Comparison of ENCODE assay signal across 16 cellular contexts in the genomic region with DNA sequence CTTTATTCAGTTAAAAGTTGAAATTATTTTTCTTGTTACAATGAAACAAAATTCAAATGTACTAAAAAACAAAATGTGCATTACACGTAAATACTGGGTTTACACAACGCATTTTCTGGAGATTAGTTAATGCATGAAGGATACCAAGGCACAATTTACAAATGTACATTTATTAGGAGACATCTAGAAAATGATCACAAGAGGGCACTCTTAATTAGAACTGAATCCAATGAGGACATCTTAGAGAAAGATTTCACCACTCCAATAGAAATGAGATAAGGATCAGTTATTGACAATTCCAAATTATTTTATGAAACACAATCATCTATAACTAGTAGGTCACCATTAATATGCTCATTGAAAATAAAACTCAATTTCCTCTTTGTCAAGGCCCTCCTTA. TPM values are rescaled to one million over a fixed set of nuclear protein-coding genes. Genes with fewer than 3 reads are reported as not detected.
DNase-seq lines count a peak whose midpoint lies in the region; ATAC-seq and TF ChIP-seq lines count a peak whose summit lies in the region.
"Had no signal": no experiment of that assay in that cellular context is flagged by ENCODE, and none has a peak within 500 bp of the region (broad histone marks: within the 10 kb centered on the region; RNA-seq: fewer than 3 reads in every experiment).

No MANE protein-coding gene starts in this region.

- no peaks in the 10 kb centered on the region for H3K9me3 Mint-ChIP-seq in osteocyte (ENCODE audit: unreplicated experiment)

- H3K27ac ChIP-seq in lower lobe of right lung: no peak overlapping the region
- H3K27ac ChIP-seq: SK-N-MC, upper lobe of right lung had no signal

- ATAC-seq in lower lobe of right lung: no peak
- ATAC-seq: natural killer cell, upper lobe of right lung had no signal

- TF ChIP-seq CTCF in osteocyte (IDR thresholded peaks at IDR 0.05) (peak; percentile 66), lower lobe of right lung (IDR thresholded peaks at IDR 0.05) (no peak)

- H3K4me1 ChIP-seq in lower lobe of right lung: no peaks in the 10 kb centered on the region
- H3K4me1 ChIP-seq: upper lobe of right lung had no signal

- H3K9me3 ChIP-seq in lower lobe of right lung: no peaks in the 10 kb centered on the region
- H3K9me3 ChIP-seq: upper lobe of right lung had no signal

- H3K36me3 ChIP-seq in lower lobe of right lung: no peaks in the 10 kb centered on the region
- H3K36me3 ChIP-seq: upper lobe of right lung had no signal

- no peak overlapping the region for H3K4me3 Mint-ChIP-seq in osteocyte (ENCODE audit: unreplicated experiment)
- H3K4me3 Mint-ChIP-seq: natural killer cell had no signal

- no peaks in the 10 kb centered on the region for H3K27me3 ChIP-seq in lower lobe of right lung (ENCODE audit: low read depth)
- H3K27me3 ChIP-seq: upper lobe of right lung had no signal

- H3K27me3 Mint-ChIP-seq in osteocyte (ENCODE audit: unreplicated experiment): no peaks in the 10 kb centered on the region

- intact Hi-C loops in lower lobe of right lung (cut with DNase I): no loop called here

- peaks cover 4% of the 10 kb centered on the region for H3K4me1 Mint-ChIP-seq in osteocyte (ENCODE audit: unreplicated experiment)
- H3K4me1 Mint-ChIP-seq: natural killer cell had no signal

- DNase-seq in SIG-M5 treated with dmso at 0.1 percent for 504 hours (lab: John Stamatoyannopoulos, UW; ENCODE audit: unreplicated experiment) (peak; percentile 13), SIG-M5 (lab: John Stamatoyannopoulos, UW) (no peak), NCI-H1694 (lab: John Stamatoyannopoulos, UW) (peak; percentile 18), SW480 (ENCODE audit: low spot score) (peak; percentile 14), osteocyte (ENCODE audit: extremely low spot score, unreplicated experiment) (no peak), amygdala (lab: John Stamatoyannopoulos, UW) (no peak), kidney glomerular epithelial cell (lab: John Stamatoyannopoulos, UW) (no peak), lower lobe of right lung (no peak)
- DNase-seq: activated CD4-positive, alpha-beta T cell treated with anti-CD3 and anti-CD28 coated beads for 1 hour; GDM1; natural killer cell; NCI-H1930; upper lobe of right lung had no signal

- H3K4me3 ChIP-seq in lower lobe of right lung: no peak overlapping the region
- H3K4me3 ChIP-seq: SK-N-MC, upper lobe of right lung had no signal

- H3K36me3 Mint-ChIP-seq in osteocyte (ENCODE audit: unreplicated experiment): no peaks in the 10 kb centered on the region
- H3K36me3 Mint-ChIP-seq: natural killer cell had no signal

- H3K27ac Mint-ChIP-seq in osteocyte (ENCODE audit: unreplicated experiment): no peak overlapping the region
- H3K27ac Mint-ChIP-seq: activated T-helper 2 cell treated with anti-CD3 and anti-CD28 coated beads, Interferon-gamma antibody, Interleukin-2, Interleukin-4, amounts not matched to agents 10 μg/mL and 5 μg/mL and 100 μg/mL, durations not matched to agents 14 hours and 24 hours and 36 hours; natural killer cell had no signal

RNA-seq across cellular contexts. Expression of a gene that starts 36.6 kb away (rescaled TPM):
- total RNA-seq in osteocyte: not detected in 2 replicates
- 0.38 TPM for total RNA-seq in lower lobe of right lung
- total RNA-seq: activated T-helper 2 cell treated with anti-CD3 and anti-CD28 coated beads, Interferon-gamma antibody, Interleukin-2, Interleukin-4, amounts not matched to agents 10 μg/mL and 5 μg/mL and 100 μg/mL, durations not matched to agents 14 hours and 24 hours and 36 hours; fibroblast of lung; natural killer cell; upper lobe of right lung had no signal

Comparison
In these comparisons a context has a peak if more than half of its experiments do, and no peak if none do; other contexts are left out.
1. DNase-seq: peak in SIG-M5 treated with dmso at 0.1 percent for 504 hours (single experiment), NCI-H1694 (single experiment) and SW480 (single experiment); none in SIG-M5 (single experiment), osteocyte (single experiment), amygdala (0 of 56), kidney glomerular epithelial cell (single experiment) and lower lobe of right lung (single experiment).